ENCODE assay signal across 8 cellular contexts in the genomic region with DNA sequence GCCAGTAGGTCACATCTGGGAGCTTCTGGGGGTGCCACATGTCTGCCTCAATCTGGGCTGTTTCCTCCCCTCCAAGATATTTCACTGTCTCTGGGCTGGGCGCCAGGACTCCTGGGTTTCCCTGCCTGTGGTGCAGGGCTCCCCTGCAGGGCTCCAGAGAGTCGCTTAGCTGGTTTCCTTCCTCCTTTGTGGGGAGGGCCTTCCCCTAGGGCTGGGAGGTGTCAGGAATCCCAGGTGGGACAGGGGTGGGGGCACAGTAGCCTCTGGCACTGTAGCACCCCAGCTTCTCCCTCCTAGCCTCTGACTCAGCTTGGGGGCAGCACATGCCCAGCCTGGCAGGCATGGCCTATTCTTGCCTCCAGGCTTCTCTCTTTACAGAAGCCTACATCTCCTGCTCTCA. TPM values are rescaled to one million over a fixed set of nuclear protein-coding genes. Genes with fewer than 3 reads are reported as not detected.
DNase-seq lines count a peak whose midpoint lies in the region; ATAC-seq and TF ChIP-seq lines count a peak whose summit lies in the region.

No MANE protein-coding gene starts in this region.

- peak overlapping the region; percentile 24 for H3K4me2 ChIP-seq in PC-3 (ENCODE audit: low read length)

- POLR2A ChIA-PET in PC-3 (lab: Charles Lee; ENCODE audit: unreplicated experiment), result no interaction called here

- H3K4me1 ChIP-seq in PC-3 (ENCODE audit: insufficient read depth, low read length) (peaks cover 76% of the 10 kb centered on the region), esophagus squamous epithelium (peaks cover 76 to 100% (median 99%) of the 10 kb centered on the region in 3 donors)

- H3K27me3 ChIP-seq in PC-3 (ENCODE audit: low read length) (no peaks in the 10 kb centered on the region), esophagus squamous epithelium (no peaks in the 10 kb centered on the region)

- intact Hi-C loops in PC-3 (cut with micrococcal nuclease) (no loop called here), esophagus squamous epithelium (cut with DNase I) (no loop called here)

- in situ Hi-C loops in G401 (cut with HindIII; ENCODE audit: low sequenced_read_pairs), result loop anchor here (25.0 kb wide), 1 partner anchor 249 kb away; the partner anchor contains the start of genes MED24 and THRA

- no TSS peak for BruUV-seq in PC-3 (replicated peaks; lab: Mats Ljungman, UMichigan)

- no peak overlapping the region for H2AFZ ChIP-seq in PC-3 (ENCODE audit: low read length)

- no peaks in the 10 kb centered on the region for H3K27me3 Mint-ChIP-seq in activated T-cell treated with anti-CD3 and anti-CD28 coated beads, Interleukin-2, amount 50 U/mL, for 4 hours (ENCODE audit: low read depth)

- peak; percentile 59 for DNase-seq in G401 (ENCODE audit: low spot score)
- peak; percentile 70 for DNase-seq in PC-3
- DNase-seq in esophagus squamous epithelium (lab: John Stamatoyannopoulos, UW), result no peak
- peak; percentile 34 for DNase-seq in renal cortical epithelial cell (ENCODE audit: low read depth)
- no peak for DNase-seq in NCI-H146 (lab: John Stamatoyannopoulos, UW)
- no peak for DNase-seq in activated T-cell treated with anti-CD3 and anti-CD28 coated beads, Interleukin-2, amount 50 U/mL, for 4 hours

- peaks cover 54% of the 10 kb centered on the region for H3K4me1 Mint-ChIP-seq in activated T-cell treated with anti-CD3 and anti-CD28 coated beads, Interleukin-2, amount 50 U/mL, for 4 hours (ENCODE audit: low read depth)

- H4K20me1 ChIP-seq in PC-3 (ENCODE audit: low read length), result no peaks in the 10 kb centered on the region

- ATAC-seq in PC-3 (peak; percentile 11), HG03045 (IDR thresholded peaks at IDR 0.05; ENCODE audit: unreplicated experiment) (no peak), HG03342 (IDR thresholded peaks at IDR 0.05; ENCODE audit: unreplicated experiment) (no peak)
- no peak for ATAC-seq in activated T-cell treated with anti-CD3 and anti-CD28 coated beads, Interleukin-2, amount 50 U/mL, for 4 hours

- H3K79me2 ChIP-seq in PC-3 (ENCODE audit: low read length), result no peaks in the 10 kb centered on the region

- TF ChIP-seq POLR2A in esophagus squamous epithelium (IDR thresholded peaks at IDR 0.05), result no peak

- no peak overlapping the region for H3K4me3 ChIP-seq in PC-3 (ENCODE audit: low read length)
- no peak overlapping the region for H3K4me3 ChIP-seq in esophagus squamous epithelium

- H3K27ac ChIP-seq in PC-3 (ENCODE audit: low read length) (peak overlapping the region; percentile 67), esophagus squamous epithelium (peak overlapping the region; percentile 22 to 78 (median 52))

- no peak overlapping the region for H3K4me3 Mint-ChIP-seq in activated T-cell treated with anti-CD3 and anti-CD28 coated beads, Interleukin-2, amount 50 U/mL, for 4 hours

- no peaks in the 10 kb centered on the region for H3F3A ChIP-seq in PC-3 (ENCODE audit: low read length, unreplicated experiment)

- H3K9me3 Mint-ChIP-seq in activated T-cell treated with anti-CD3 and anti-CD28 coated beads, Interleukin-2, amount 50 U/mL, for 4 hours, result no peaks in the 10 kb centered on the region

- H3K36me3 ChIP-seq in PC-3 (ENCODE audit: low read depth, low read length) (no peaks in the 10 kb centered on the region), esophagus squamous epithelium (no peaks in the 10 kb centered on the region)

- H3K9me2 ChIP-seq in PC-3 (replicated peaks; ENCODE audit: low read length), result no peaks in the 10 kb centered on the region

- 5% methylated on average over 2 of the region's 2 CpGs; no CpG with 5 or more reads in 1 of the 2 donors for WGBS in esophagus squamous epithelium, 2 donors

- no peaks in the 10 kb centered on the region for H3K9me3 ChIP-seq in PC-3 (ENCODE audit: low read length)
- no peaks in the 10 kb centered on the region for H3K9me3 ChIP-seq in esophagus squamous epithelium

- CTCF ChIA-PET in PC-3 (lab: Charles Lee), result no interaction called here

- H3K9ac ChIP-seq in PC-3 (ENCODE audit: low read length), result 0 out of 2 replicates have a peak overlapping the region, but pooled peaks have one; percentile 9

- no peaks in the 10 kb centered on the region for H3K36me3 Mint-ChIP-seq in activated T-cell treated with anti-CD3 and anti-CD28 coated beads, Interleukin-2, amount 50 U/mL, for 4 hours (ENCODE audit: insufficient read depth)

- TF ChIP-seq CTCF in PC-3 (conservative IDR thresholded peaks at IDR 0.05; ENCODE audit: low read depth, low read length) (no peak), esophagus squamous epithelium (IDR thresholded peaks at IDR 0.05) (no peak)

RNA-seq across cellular contexts. Expression of gene RARA, which starts 2.6 kb away (rescaled TPM):
- 9.5 and 11.8 TPM in 2 replicates for total RNA-seq in G401 (2014; rRNA removed; shearing (Covaris generic))
- total RNA-seq in PC-3 (2014; rRNA removed) (19.6 and 23.8 TPM in 2 replicates), esophagus squamous epithelium (10 to 100 TPM in 2 of 4 donors, 1 to 10 TPM in 2; 6.7 to 14.2 (median 10.8) TPM), renal cortical epithelial cell (3.5 and 18.5 TPM in 2 replicates)
- 10 to 100 TPM; 46.5 to 61.9 (median 48.7) TPM for total RNA-seq in activated T-cell treated with anti-CD3 and anti-CD28 coated beads, Interleukin-2, amount 50 U/mL, for 4 hours

RNA-seq across cellular contexts. Expression of gene CDC6, which starts 23.9 kb away (rescaled TPM):
- 34.1 and 53.5 TPM in 2 replicates for total RNA-seq in G401 (2014; rRNA removed; shearing (Covaris generic))
- total RNA-seq in PC-3 (2014; rRNA removed) (48.9 and 58.3 TPM in 2 replicates), esophagus squamous epithelium (10 to 100 TPM in 2 of 4 donors, 1 to 10 TPM in 2; 2.9 to 17.8 (median 9.8) TPM), renal cortical epithelial cell (2.6 and 19.1 TPM in 2 replicates)
- total RNA-seq in activated T-cell treated with anti-CD3 and anti-CD28 coated beads, Interleukin-2, amount 50 U/mL, for 4 hours, result 10 to 100 TPM; 67.3 to 94.0 (median 83.6) TPM

RNA-seq across cellular contexts. Expression of gene GJD3, which starts 53.0 kb away (rescaled TPM):
- not detected in 2 replicates for total RNA-seq in G401 (2014; rRNA removed; shearing (Covaris generic))
- total RNA-seq in PC-3 (2014; rRNA removed), result not detected in 2 replicates
- total RNA-seq in esophagus squamous epithelium, result 1 to 10 TPM in 1 of 4 donors, under 1 TPM in 2, not detected in 1; 0.38 to 1.7 (median 0.47) TPM
- 0.30 TPM in 1 of 2 replicates, not detected in the other for total RNA-seq in renal cortical epithelial cell
- total RNA-seq in activated T-cell treated with anti-CD3 and anti-CD28 coated beads, Interleukin-2, amount 50 U/mL, for 4 hours, result not detected

Comparison
In these comparisons a context has a peak if more than half of its experiments do, and no peak if none do; other contexts are left out.
1. DNase-seq: peak in G401 (single experiment), PC-3 (single experiment) and renal cortical epithelial cell (single experiment); none in esophagus squamous epithelium (single experiment), NCI-H146 (single experiment) and activated T-cell treated with anti-CD3 and anti-CD28 coated beads, Interleukin-2, amount 50 U/mL, for 4 hours (single experiment).